ENCODE assay signal across 17 cellular contexts in genomic region chr18:7603259-7604000, GRCh38.
"Had no signal": no experiment of that assay in that cellular context is flagged by ENCODE, and none has a peak within 500 bp of the region (broad histone marks: within the 10 kb centered on the region; RNA-seq: fewer than 3 reads in every experiment).

No MANE protein-coding gene starts in this region.

- H3K9me3 Mint-ChIP-seq: activated T-helper 2 cell treated with anti-CD3 and anti-CD28 coated beads, Interferon-gamma antibody, Interleukin-2, Interleukin-4, amounts not matched to agents 10 μg/mL and 5 μg/mL and 100 μg/mL, durations not matched to agents 14 hours and 24 hours and 36 hours; immature natural killer cell; natural killer cell had no signal

- H3K9me3 ChIP-seq: gastrocnemius medialis, heart left ventricle had no signal

- H3K36me3 Mint-ChIP-seq: immature natural killer cell, natural killer cell had no signal

- ATAC-seq: gastrocnemius medialis, heart left ventricle, natural killer cell had no signal

- H3K27me3 Mint-ChIP-seq: activated CD4-positive, alpha-beta memory T cell treated with anti-CD3 and anti-CD28 coated beads, Interleukin-2, amount 10 ng/mL, durations not matched to agents 7 days and 5 days had no signal

- FAIRE-seq: endometrium had no signal

- H3K27ac ChIP-seq: coronary artery, gastrocnemius medialis had no signal

- H3K4me3 Mint-ChIP-seq: activated CD4-positive, alpha-beta memory T cell treated with anti-CD3 and anti-CD28 coated beads, Interleukin-2, amount 10 ng/mL, durations not matched to agents 7 days and 5 days; activated naive CD4-positive, alpha-beta T cell treated with anti-CD3 and anti-CD28 coated beads for 36 hours; immature natural killer cell; natural killer cell had no signal

- H3K4me1 Mint-ChIP-seq: activated CD4-positive, alpha-beta memory T cell treated with anti-CD3 and anti-CD28 coated beads, Interleukin-2, amount 10 ng/mL, durations not matched to agents 7 days and 5 days had no signal

- H3K4me3 ChIP-seq: coronary artery, gastrocnemius medialis, heart left ventricle had no signal

- H3K27ac Mint-ChIP-seq: activated CD4-positive, alpha-beta memory T cell treated with anti-CD3 and anti-CD28 coated beads, Interleukin-2, amount 10 ng/mL, durations not matched to agents 7 days and 5 days; activated naive CD4-positive, alpha-beta T cell treated with anti-CD3 and anti-CD28 coated beads for 36 hours; activated T-helper 2 cell treated with anti-CD3 and anti-CD28 coated beads, Interferon-gamma antibody, Interleukin-2, Interleukin-4, amounts not matched to agents 10 μg/mL and 5 μg/mL and 100 μg/mL, durations not matched to agents 14 hours and 24 hours and 36 hours; immature natural killer cell; natural killer cell had no signal

- H3K27me3 ChIP-seq: gastrocnemius medialis, heart left ventricle had no signal

- DNase-seq: activated CD4-positive, alpha-beta memory T cell treated with anti-CD3 and anti-CD28 coated beads, Interleukin-2, amount 10 ng/mL, durations not matched to agents 7 days and 5 days; activated CD4-positive, alpha-beta T cell treated with anti-CD3 and anti-CD28 coated beads for 48 hours; activated CD4-positive, CD25-positive, alpha-beta regulatory T cell; activated naive CD4-positive, alpha-beta T cell treated with anti-CD3 and anti-CD28 coated beads for 36 hours; activated T-cell treated with anti-CD3 and anti-CD28 coated beads, Interleukin-2, amount 50 U/mL, for 1 hour; gastrocnemius medialis; heart left ventricle; immature natural killer cell; natural killer cell; nucleus accumbens; stimulated activated CD4-positive, alpha-beta T cell treated with anti-CD3 and anti-CD28 coated beads, Interleukin-12 subunit alpha, Interleukin-12 subunit beta, amount 100 ng/mL, for 4 hours; stimulated activated CD4-positive, alpha-beta T cell treated with anti-CD3 and anti-CD28 coated beads, Interleukin-1b, Interleukin-23, amount 100 ng/mL, for 48 hours; stimulated activated CD8-positive, alpha-beta memory T cell treated with anti-CD3 and anti-CD28 coated beads, Interleukin-4, amount 100 ng/mL, for 48 hours; stimulated activated naive CD4-positive, alpha-beta T cell had no signal

- H3K36me3 ChIP-seq: gastrocnemius medialis, heart left ventricle had no signal
